1 cellular context compared by ENCODE assay signal in the genomic region with DNA sequence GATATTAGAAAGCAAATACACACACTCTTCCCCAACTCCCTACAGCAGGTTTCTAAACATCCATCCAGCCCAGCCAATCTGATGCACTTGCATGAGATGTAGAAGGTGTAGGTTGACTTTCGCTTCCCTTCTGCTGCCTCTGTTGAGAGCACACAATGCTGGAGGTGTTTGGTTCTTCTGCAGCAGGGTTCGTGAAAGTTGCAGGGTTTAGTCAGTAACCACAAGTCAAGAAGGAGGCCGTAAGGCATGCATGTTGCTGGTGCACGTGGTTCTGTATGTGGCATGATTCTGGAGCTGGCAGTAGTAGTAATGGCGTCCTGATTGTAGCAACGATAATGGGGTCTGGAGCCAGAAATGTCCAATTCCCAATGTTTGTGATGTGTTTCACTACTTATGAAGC.
TF ChIP-seq lines count a peak whose summit lies in the region.

No MANE protein-coding gene starts in this region.

TF ChIP-seq in SK-N-SH, 30 proteins besides CTCF, POLR2A, EP300 and RAD21 (continued from another document):
- TF ChIP-seq, protein P1, sequence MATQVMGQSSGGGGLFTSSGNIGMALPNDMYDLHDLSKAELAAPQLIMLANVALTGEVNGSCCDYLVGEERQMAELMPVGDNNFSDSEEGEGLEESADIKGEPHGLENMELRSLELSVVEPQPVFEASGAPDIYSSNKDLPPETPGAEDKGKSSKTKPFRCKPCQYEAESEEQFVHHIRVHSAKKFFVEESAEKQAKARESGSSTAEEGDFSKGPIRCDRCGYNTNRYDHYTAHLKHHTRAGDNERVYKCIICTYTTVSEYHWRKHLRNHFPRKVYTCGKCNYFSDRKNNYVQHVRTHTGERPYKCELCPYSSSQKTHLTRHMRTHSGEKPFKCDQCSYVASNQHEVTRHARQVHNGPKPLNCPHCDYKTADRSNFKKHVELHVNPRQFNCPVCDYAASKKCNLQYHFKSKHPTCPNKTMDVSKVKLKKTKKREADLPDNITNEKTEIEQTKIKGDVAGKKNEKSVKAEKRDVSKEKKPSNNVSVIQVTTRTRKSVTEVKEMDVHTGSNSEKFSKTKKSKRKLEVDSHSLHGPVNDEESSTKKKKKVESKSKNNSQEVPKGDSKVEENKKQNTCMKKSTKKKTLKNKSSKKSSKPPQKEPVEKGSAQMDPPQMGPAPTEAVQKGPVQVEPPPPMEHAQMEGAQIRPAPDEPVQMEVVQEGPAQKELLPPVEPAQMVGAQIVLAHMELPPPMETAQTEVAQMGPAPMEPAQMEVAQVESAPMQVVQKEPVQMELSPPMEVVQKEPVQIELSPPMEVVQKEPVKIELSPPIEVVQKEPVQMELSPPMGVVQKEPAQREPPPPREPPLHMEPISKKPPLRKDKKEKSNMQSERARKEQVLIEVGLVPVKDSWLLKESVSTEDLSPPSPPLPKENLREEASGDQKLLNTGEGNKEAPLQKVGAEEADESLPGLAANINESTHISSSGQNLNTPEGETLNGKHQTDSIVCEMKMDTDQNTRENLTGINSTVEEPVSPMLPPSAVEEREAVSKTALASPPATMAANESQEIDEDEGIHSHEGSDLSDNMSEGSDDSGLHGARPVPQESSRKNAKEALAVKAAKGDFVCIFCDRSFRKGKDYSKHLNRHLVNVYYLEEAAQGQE (IDR thresholded peaks at IDR 0.05; ENCODE audit: low read depth, low read length): no peak
- TF ChIP-seq, protein P2, sequence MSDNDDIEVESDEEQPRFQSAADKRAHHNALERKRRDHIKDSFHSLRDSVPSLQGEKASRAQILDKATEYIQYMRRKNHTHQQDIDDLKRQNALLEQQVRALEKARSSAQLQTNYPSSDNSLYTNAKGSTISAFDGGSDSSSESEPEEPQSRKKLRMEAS (IDR thresholded peaks at IDR 0.05; ENCODE audit: low read depth): no peak
- TF ChIP-seq JUND (IDR thresholded peaks at IDR 0.05): no peak
- TF ChIP-seq CHD2 (IDR thresholded peaks at IDR 0.05; ENCODE audit: low read length, partially characterized antibody): no peak
- no peak for TF ChIP-seq RXRA (IDR thresholded peaks at IDR 0.05; ENCODE audit: borderline replicate concordance, low read depth)
